ENCODE assay signal across 1 cellular context in genomic region chr11:69348414-69349235, GRCh38.
TF ChIP-seq lines count a peak whose summit lies in the region.

No MANE protein-coding gene starts in this region.

TF ChIP-seq in IMR-90, 13 proteins besides CTCF, POLR2A, EP300 and RAD21:
- no peak for TF ChIP-seq RFX5 (IDR thresholded peaks at IDR 0.05; ENCODE audit: low read depth, low read length)
- TF ChIP-seq CHD1 (IDR thresholded peaks at IDR 0.05; ENCODE audit: low read depth, low read length): no peak
- TF ChIP-seq CEBPB (IDR thresholded peaks at IDR 0.05; ENCODE audit: low read depth, low read length): no peak
- TF ChIP-seq NFE2L2 (IDR thresholded peaks at IDR 0.05; ENCODE audit: low read depth, low read length): no peak
- no peak for TF ChIP-seq SMC3 (IDR thresholded peaks at IDR 0.05; ENCODE audit: low read depth, low read length)
- TF ChIP-seq MAZ (IDR thresholded peaks at IDR 0.05; ENCODE audit: borderline replicate concordance, low read depth, low read length): no peak
- no peak for TF ChIP-seq MXI1 (IDR thresholded peaks at IDR 0.05; ENCODE audit: borderline replicate concordance, low read depth, low read length)
- TF ChIP-seq, protein P1, sequence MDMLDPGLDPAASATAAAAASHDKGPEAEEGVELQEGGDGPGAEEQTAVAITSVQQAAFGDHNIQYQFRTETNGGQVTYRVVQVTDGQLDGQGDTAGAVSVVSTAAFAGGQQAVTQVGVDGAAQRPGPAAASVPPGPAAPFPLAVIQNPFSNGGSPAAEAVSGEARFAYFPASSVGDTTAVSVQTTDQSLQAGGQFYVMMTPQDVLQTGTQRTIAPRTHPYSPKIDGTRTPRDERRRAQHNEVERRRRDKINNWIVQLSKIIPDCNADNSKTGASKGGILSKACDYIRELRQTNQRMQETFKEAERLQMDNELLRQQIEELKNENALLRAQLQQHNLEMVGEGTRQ (IDR thresholded peaks at IDR 0.05; ENCODE audit: low read depth, low read length): no peak
- no peak for TF ChIP-seq FOS (IDR thresholded peaks at IDR 0.05; ENCODE audit: low read depth, low read length)
- TF ChIP-seq ELK1 (IDR thresholded peaks at IDR 0.05; ENCODE audit: borderline replicate concordance, low read depth, low read length): no peak
- no peak for TF ChIP-seq RCOR1 (IDR thresholded peaks at IDR 0.05; ENCODE audit: insufficient replicate concordance, low read length)
- TF ChIP-seq BHLHE40 (IDR thresholded peaks at IDR 0.05; ENCODE audit: low read depth, low read length): no peak
- no peak for TF ChIP-seq MAFK (IDR thresholded peaks at IDR 0.05; ENCODE audit: low read depth, low read length)
